9 cellular contexts compared by ENCODE assay signal in genomic region chr19:55386515-55386947, GRCh38. TPM values are rescaled to one million over a fixed set of nuclear protein-coding genes. Genes with fewer than 3 reads are reported as not detected.
DNase-seq lines count a peak whose midpoint lies in the region; ATAC-seq and TF ChIP-seq lines count a peak whose summit lies in the region.
"Had no signal": no experiment of that assay in that cellular context is flagged by ENCODE, and none has a peak within 500 bp of the region (broad histone marks: within the 10 kb centered on the region; RNA-seq: fewer than 3 reads in every experiment).

No MANE protein-coding gene starts in this region.

- H3K9me2 ChIP-seq in GM23248 (ENCODE audit: insufficient read depth), result no peaks in the 10 kb centered on the region

- H3K4me2 ChIP-seq in GM23248 (ENCODE audit: unreplicated experiment), result peak overlapping the region; percentile 95

- no peaks in the 10 kb centered on the region for H3K9me3 Mint-ChIP-seq in T-cell

- DNase-seq in GM23248 (peak; percentile 69), T-cell (no peak), fibroblast of mammary gland (ENCODE audit: low read depth) (no peak), retina (peak; percentile 26), dermis blood vessel endothelial cell (no peak), Ammon's horn (ENCODE audit: low spot score) (no peak), NCI-H524 (lab: John Stamatoyannopoulos, UW) (no peak)

- H4K20me1 ChIP-seq in GM23248 (ENCODE audit: insufficient read depth), result peaks cover 16% of the 10 kb centered on the region; the same call in 1 of the 2 replicates

- no peaks in the 10 kb centered on the region for H3K27me3 ChIP-seq in GM23248 (replicated peaks; ENCODE audit: insufficient read depth)

- no peak for ATAC-seq in T-cell (replicated peaks in 1 of 4)
- no peak for ATAC-seq in HG03565 (IDR thresholded peaks at IDR 0.05; ENCODE audit: unreplicated experiment)

- in situ Hi-C loops in GM23248 (cut with MboI), result no loop called here

- peaks cover 76 to 81% (median 80%) of the 10 kb centered on the region in 3 donors for H3K4me1 Mint-ChIP-seq in T-cell

- H3K4me3 Mint-ChIP-seq in T-cell, result peak overlapping the region; percentile 98 to 100 (median 98)

- peak overlapping the region; percentile 92 for H3K9ac ChIP-seq in GM23248

- H3K36me3 ChIP-seq in GM23248 (ENCODE audit: low read depth), result peaks cover 27% of the 10 kb centered on the region; the same call in 1 of the 2 replicates

- H3K27ac ChIP-seq in GM23248, result peak overlapping the region; percentile 68

- H3K27ac Mint-ChIP-seq in T-cell, result peak overlapping the region; percentile 98 to 99

- peaks cover 29% of the 10 kb centered on the region for H3F3A ChIP-seq in GM23248 (ENCODE audit: insufficient read depth)

- H2AFZ ChIP-seq in GM23248, result no peak overlapping the region

- peak overlapping the region; percentile 94 for H3K4me3 ChIP-seq in GM23248
- H3K4me3 ChIP-seq in fibroblast of mammary gland (ENCODE audit: control insufficient read depth, low read depth, low read length), result peak overlapping the region; percentile 99

- POLR2A ChIA-PET in T-cell (lab: Charles Lee), result interaction anchor here in 1 of 2 donors (1.2 to 1.6 kb wide), 2 partner anchors 21 to 47 kb away, joined by 3 to 7 read pairs; partner anchors contain the start of genes KMT5C and UBE2S

- CTCF ChIA-PET in T-cell (lab: Charles Lee), result no interaction called here

- H3K27me3 Mint-ChIP-seq in T-cell, result no peaks in the 10 kb centered on the region

- WGBS in GM23248 (ENCODE audit: low coverage in 1 of 2, low lambda C conversion rate in 2 of 2, missing lambda C conversion rate in 2 of 2), 2 experiments, result 1% methylated on average over 31 of the region's 31 CpGs

- H3K4me1 ChIP-seq in GM23248 (ENCODE audit: insufficient read depth), result peaks cover 33% of the 10 kb centered on the region

- no peak for TF ChIP-seq CTCF in fibroblast of mammary gland (conservative IDR thresholded peaks at IDR 0.05; ENCODE audit: control insufficient read depth, insufficient read depth, low read depth, low read length)

- peaks cover 51% of the 10 kb centered on the region for H3K79me2 ChIP-seq in GM23248 (ENCODE audit: insufficient read depth)

- H3K9me3 ChIP-seq in GM23248 (ENCODE audit: low read depth), result no peaks in the 10 kb centered on the region

- peaks cover 37% of the 10 kb centered on the region for H3K36me3 Mint-ChIP-seq in T-cell

RNA-seq across cellular contexts. Expression of gene RPL28, which starts 0.8 kb away (rescaled TPM):
- 300 and 875 TPM in 2 replicates for total RNA-seq in GM23248 (2014; rRNA removed; shearing (Covaris generic))
- 530 and 536 TPM in 2 replicates for polyA plus RNA-seq in GM23248 (2016; fragmentation: Nextera tagmentation; extraction: Ambion mirVana)
- total RNA-seq in T-cell (1,000 to 10,000 TPM; 3,465 to 4,436 (median 4,286) TPM), dermis blood vessel endothelial cell (257 and 280 TPM in 2 replicates)

RNA-seq across cellular contexts. Expression of gene TMEM238, which starts 2.4 kb away (rescaled TPM):
- 0.97 and 1.8 TPM in 2 replicates for total RNA-seq in GM23248 (2014; rRNA removed; shearing (Covaris generic))
- polyA plus RNA-seq in GM23248 (2016; fragmentation: Nextera tagmentation; extraction: Ambion mirVana), result not detected in 2 replicates
- total RNA-seq in T-cell (10 to 100 TPM; 10.8 to 23.2 (median 20.0) TPM), dermis blood vessel endothelial cell (0.34 and 1.0 TPM in 2 replicates)

RNA-seq across cellular contexts. Expression of gene TMEM190, which starts 9.9 kb away (rescaled TPM):
- not detected in 2 replicates for total RNA-seq in GM23248 (2014; rRNA removed; shearing (Covaris generic))
- 0.47 TPM in 1 of 2 replicates, not detected in the other for polyA plus RNA-seq in GM23248 (2016; fragmentation: Nextera tagmentation; extraction: Ambion mirVana)
- total RNA-seq in T-cell, result not detected
- total RNA-seq in dermis blood vessel endothelial cell, result not detected in 2 replicates
- total RNA-seq: esophagus mucosa had no signal

RNA-seq across cellular contexts. Expression of gene IL11, which starts 16.3 kb away (rescaled TPM):
- total RNA-seq in GM23248 (2014; rRNA removed; shearing (Covaris generic)), result 12.8 and 28.7 TPM in 2 replicates
- polyA plus RNA-seq in GM23248 (2016; fragmentation: Nextera tagmentation; extraction: Ambion mirVana), result 6.7 and 6.9 TPM in 2 replicates
- under 1 TPM in 2 of 5 donors, not detected in 3; 0.53 to 0.96 TPM for total RNA-seq in T-cell
- 0.17 TPM in 1 of 2 replicates, not detected in the other for total RNA-seq in dermis blood vessel endothelial cell

RNA-seq across cellular contexts. Expression of gene UBE2S, which starts 21.1 kb away (rescaled TPM):
- total RNA-seq in GM23248 (2014; rRNA removed; shearing (Covaris generic)), result 54.4 and 82.2 TPM in 2 replicates
- polyA plus RNA-seq in GM23248 (2016; fragmentation: Nextera tagmentation; extraction: Ambion mirVana), result 106 and 107 TPM in 2 replicates
- total RNA-seq in T-cell, result 10 to 100 TPM; 27.5 to 75.2 (median 35.1) TPM
- total RNA-seq in dermis blood vessel endothelial cell, result 47.8 and 96.0 TPM in 2 replicates

Comparison
In these comparisons a context has a peak if more than half of its experiments do, and no peak if none do; other contexts are left out.
1. DNase-seq: peak in GM23248 (single experiment) and retina (single experiment); none in T-cell (0 of 34), fibroblast of mammary gland (single experiment), dermis blood vessel endothelial cell (single experiment), Ammon's horn (single experiment) and NCI-H524 (0 of 2).